ENCODE assay signal across 9 cellular contexts in genomic region chr1:43933386-43934278, GRCh38. TPM values are rescaled to one million over a fixed set of nuclear protein-coding genes. Genes with fewer than 3 reads are reported as not detected.
DNase-seq lines count a peak whose midpoint lies in the region; ATAC-seq lines count a peak whose summit lies in the region.
"Had no signal": no experiment of that assay in that cellular context is flagged by ENCODE, and none has a peak within 500 bp of the region (broad histone marks: within the 10 kb centered on the region; RNA-seq: fewer than 3 reads in every experiment).

ARTN (plus strand) TSS chr1:43933801; CDS start chr1:43935657, 1,856 bp downstream.

- H3K27me3 ChIP-seq in muscle layer of duodenum (ENCODE audit: low read depth, low read length) = peaks cover 8% of the 10 kb centered on the region

- peak; percentile 67 for DNase-seq in Daoy (ENCODE audit: low read depth)
- peak; percentile 71 for DNase-seq in NCI-H2171 (lab: John Stamatoyannopoulos, UW)
- DNase-seq in dermis blood vessel endothelial cell = peak; percentile 16
- no peak for DNase-seq in activated gamma-delta T cell treated with Interleukin-2 at 50 U/mL for 16 hours
- no peak for DNase-seq in activated CD4-positive, alpha-beta T cell treated with anti-CD3 and anti-CD28 coated beads for 4 hours

- ATAC-seq in HG03378 (IDR thresholded peaks at IDR 0.05; ENCODE audit: unreplicated experiment) = no peak
- no peak for ATAC-seq in HG03460 (IDR thresholded peaks at IDR 0.05; ENCODE audit: unreplicated experiment)

- no peaks in the 10 kb centered on the region for H3K9me3 ChIP-seq in muscle layer of duodenum (ENCODE audit: control insufficient read depth in 1 of 2, low read length in 2 of 2)

- H3K36me3 ChIP-seq in muscle layer of duodenum (ENCODE audit: control insufficient read depth in 1 of 2, insufficient read depth in 2 of 2, low read length in 2 of 2) = peaks cover 3 to 7% of the 10 kb centered on the region in 2 donors

- H3K4me3 ChIP-seq in muscle layer of duodenum (ENCODE audit: low read depth in 1 of 2, low read length in 2 of 2) = peak within 1 kb of the TSS; percentile 42 to 59

- no peak within 1 kb of the TSS for H3K27ac ChIP-seq in muscle layer of duodenum (ENCODE audit: low read length)

- peaks cover 4 to 39% of the 10 kb centered on the region in 2 donors for H3K4me1 ChIP-seq in muscle layer of duodenum (ENCODE audit: control insufficient read depth in 1 of 2, insufficient read depth in 2 of 2, low read length in 2 of 2)

RNA-seq across cellular contexts. Expression of gene ARTN, which starts in this region (rescaled TPM):
- total RNA-seq in Daoy (2014; rRNA removed; shearing (Covaris generic)) = 0.91 and 2.5 TPM in 2 replicates
- not detected in 2 replicates for total RNA-seq in dermis blood vessel endothelial cell
- total RNA-seq: mononuclear cell had no signal

Comparison
In these comparisons a context has a peak if more than half of its experiments do, and no peak if none do; other contexts are left out.
1. Peak in DNase-seq in dermis blood vessel endothelial cell; RNA of the gene not detected or under 1 TPM.
2. DNase-seq: peak in Daoy (single experiment) and NCI-H2171 (single experiment); none in activated gamma-delta T cell treated with Interleukin-2 at 50 U/mL for 16 hours (single experiment) and activated CD4-positive, alpha-beta T cell treated with anti-CD3 and anti-CD28 coated beads for 4 hours (0 of 2).